In the genomic region with DNA sequence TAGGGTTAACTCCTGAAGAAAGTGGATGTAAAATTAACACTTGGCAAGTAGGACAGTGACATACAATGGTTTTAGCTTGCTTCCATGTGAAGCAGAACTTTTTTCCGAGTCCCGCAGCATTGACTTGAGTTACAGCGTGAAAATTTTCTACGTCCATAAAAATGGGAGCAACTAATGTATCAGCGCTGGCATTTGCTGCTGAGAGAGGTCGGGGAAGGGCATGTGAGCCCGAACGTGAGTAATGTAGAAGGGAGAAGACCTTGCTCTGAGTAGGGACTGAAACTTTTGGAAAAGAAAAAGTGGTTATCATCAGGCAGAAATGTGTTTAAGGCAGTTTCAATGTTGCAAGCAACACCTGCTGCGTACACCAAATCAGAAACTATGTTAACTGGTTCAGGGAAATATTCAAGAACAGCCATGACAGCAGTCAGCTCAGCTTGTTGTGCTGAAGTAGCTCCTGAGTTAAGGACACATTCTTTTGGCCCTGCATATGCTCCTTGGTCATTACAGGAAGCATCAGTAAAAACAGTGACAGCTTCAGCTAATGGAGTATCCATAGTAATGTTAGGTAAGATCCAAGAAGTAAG, we compare ENCODE assay signal across 1 cellular context.
TF ChIP-seq lines count a peak whose summit lies in the region.

No MANE protein-coding gene starts in this region.

TF ChIP-seq in IMR-90, 13 proteins besides CTCF, POLR2A, EP300 and RAD21:
- no peak for TF ChIP-seq MAZ (IDR thresholded peaks at IDR 0.05; ENCODE audit: borderline replicate concordance, low read depth, low read length)
- TF ChIP-seq ELK1 (IDR thresholded peaks at IDR 0.05; ENCODE audit: borderline replicate concordance, low read depth, low read length) = no peak
- no peak for TF ChIP-seq RFX5 (IDR thresholded peaks at IDR 0.05; ENCODE audit: low read depth, low read length)
- no peak for TF ChIP-seq RCOR1 (IDR thresholded peaks at IDR 0.05; ENCODE audit: insufficient replicate concordance, low read length)
- no peak for TF ChIP-seq MAFK (IDR thresholded peaks at IDR 0.05; ENCODE audit: low read depth, low read length)
- TF ChIP-seq BHLHE40 (IDR thresholded peaks at IDR 0.05; ENCODE audit: low read depth, low read length) = no peak
- TF ChIP-seq SMC3 (IDR thresholded peaks at IDR 0.05; ENCODE audit: low read depth, low read length) = no peak
- no peak for TF ChIP-seq FOS (IDR thresholded peaks at IDR 0.05; ENCODE audit: low read depth, low read length)
- no peak for TF ChIP-seq MXI1 (IDR thresholded peaks at IDR 0.05; ENCODE audit: borderline replicate concordance, low read depth, low read length)
- TF ChIP-seq CEBPB (IDR thresholded peaks at IDR 0.05; ENCODE audit: low read depth, low read length) = no peak
- no peak for TF ChIP-seq NFE2L2 (IDR thresholded peaks at IDR 0.05; ENCODE audit: low read depth, low read length)
TF ChIP-seq in IMR-90: peak in this region for 0.
